ENCODE assay signal across 9 cellular contexts in genomic region chr12:57614178-57614947, GRCh38.
DNase-seq lines count a peak whose midpoint lies in the region; ATAC-seq and TF ChIP-seq lines count a peak whose summit lies in the region.
"Had no signal": no experiment of that assay in that cellular context is flagged by ENCODE, and none has a peak within 500 bp of the region (broad histone marks: within the 10 kb centered on the region; RNA-seq: fewer than 3 reads in every experiment).

No MANE protein-coding gene starts in this region.

- no peaks in the 10 kb centered on the region for H3K27me3 ChIP-seq in KMS-11 (ENCODE audit: insufficient read depth, low read depth)

- peak overlapping the region; percentile 69 for H3K27ac ChIP-seq in KMS-11
- H3K27ac ChIP-seq: epithelial cell of prostate had no signal

- H3K4me1 ChIP-seq in KMS-11 (ENCODE audit: low read depth, poor library complexity, severe bottlenecking): peaks cover 45% of the 10 kb centered on the region

- H4K20me1 ChIP-seq in KMS-11 (ENCODE audit: insufficient read depth): no peaks in the 10 kb centered on the region

- H3K9ac ChIP-seq in KMS-11: peak overlapping the region; percentile 41

- DNase-seq in NCI-H748 (lab: John Stamatoyannopoulos, UW; ENCODE audit: unreplicated experiment) (peak; percentile 13), NCI-H748 treated with DMSO at 0.1 percent for 48 hours (lab: John Stamatoyannopoulos, UW) (no peak), islet precursor cell (peak; percentile 73), NOMO-1 treated with DMSO at 0.1 percent for 48 hours (lab: John Stamatoyannopoulos, UW; ENCODE audit: unreplicated experiment) (no peak)
- no peak for DNase-seq in NK-92 treated with Interleukin-12 subunit alpha and Interleukin-12 subunit beta, amount 100 ng/mL, for 24 hours (lab: John Stamatoyannopoulos, UW)

- H3K79me2 ChIP-seq in KMS-11 (ENCODE audit: insufficient read depth, low read depth): no peaks in the 10 kb centered on the region

- ATAC-seq in GM21447 (IDR thresholded peaks at IDR 0.05; ENCODE audit: unreplicated experiment) (peak; percentile 62), GM19324 (IDR thresholded peaks at IDR 0.05; ENCODE audit: low FRiP score, unreplicated experiment) (no peak)

- no peak overlapping the region for H3K4me3 ChIP-seq in KMS-11 (IDR thresholded peaks at IDR 0.05; ENCODE audit: insufficient read depth, low read depth, low read length)

- H3K36me3 ChIP-seq in KMS-11 (ENCODE audit: insufficient read depth): no peaks in the 10 kb centered on the region

- peak overlapping the region; percentile 45 for H2AFZ ChIP-seq in KMS-11 (ENCODE audit: low read depth)

- H3K4me2 ChIP-seq in KMS-11: peak overlapping the region; percentile 88

- TF ChIP-seq CTCF in KMS-11 (conservative IDR thresholded peaks at IDR 0.05; ENCODE audit: low read depth, low read length): no peak

Comparison
In these comparisons a context has a peak if more than half of its experiments do, and no peak if none do; other contexts are left out.
1. DNase-seq: peak in NCI-H748 (single experiment) and islet precursor cell (single experiment); none in NCI-H748 treated with DMSO at 0.1 percent for 48 hours (single experiment), NK-92 treated with Interleukin-12 subunit alpha and Interleukin-12 subunit beta, amount 100 ng/mL, for 24 hours (single experiment) and NOMO-1 treated with DMSO at 0.1 percent for 48 hours (single experiment).